ENCODE assay signal across 8 cellular contexts in genomic region chr17:33484559-33484958, GRCh38.
"Had no signal": no experiment of that assay in that cellular context is flagged by ENCODE, and none has a peak within 500 bp of the region (broad histone marks: within the 10 kb centered on the region; RNA-seq: fewer than 3 reads in every experiment).

No MANE protein-coding gene starts in this region.

- H3K27ac ChIP-seq: HL-60, KMS-11 had no signal

- H3K9ac ChIP-seq: KMS-11 had no signal

- ATAC-seq: HepG2 had no signal

- FAIRE-seq: HepG2, HTR-8/SVneo had no signal

- H3K36me3 Mint-ChIP-seq: IgD-negative memory B cell had no signal

- DNase-seq: IMR-90, KBM-7, KG1 had no signal

- H3K4me3 Mint-ChIP-seq: IgD-negative memory B cell had no signal

- H3K4me2 ChIP-seq: KMS-11 had no signal

- H3K9me3 Mint-ChIP-seq: IgD-negative memory B cell had no signal

- H3K4me1 Mint-ChIP-seq: IgD-negative memory B cell had no signal
